Comparison of ENCODE assay signal across 1 cellular context in the genomic region with DNA sequence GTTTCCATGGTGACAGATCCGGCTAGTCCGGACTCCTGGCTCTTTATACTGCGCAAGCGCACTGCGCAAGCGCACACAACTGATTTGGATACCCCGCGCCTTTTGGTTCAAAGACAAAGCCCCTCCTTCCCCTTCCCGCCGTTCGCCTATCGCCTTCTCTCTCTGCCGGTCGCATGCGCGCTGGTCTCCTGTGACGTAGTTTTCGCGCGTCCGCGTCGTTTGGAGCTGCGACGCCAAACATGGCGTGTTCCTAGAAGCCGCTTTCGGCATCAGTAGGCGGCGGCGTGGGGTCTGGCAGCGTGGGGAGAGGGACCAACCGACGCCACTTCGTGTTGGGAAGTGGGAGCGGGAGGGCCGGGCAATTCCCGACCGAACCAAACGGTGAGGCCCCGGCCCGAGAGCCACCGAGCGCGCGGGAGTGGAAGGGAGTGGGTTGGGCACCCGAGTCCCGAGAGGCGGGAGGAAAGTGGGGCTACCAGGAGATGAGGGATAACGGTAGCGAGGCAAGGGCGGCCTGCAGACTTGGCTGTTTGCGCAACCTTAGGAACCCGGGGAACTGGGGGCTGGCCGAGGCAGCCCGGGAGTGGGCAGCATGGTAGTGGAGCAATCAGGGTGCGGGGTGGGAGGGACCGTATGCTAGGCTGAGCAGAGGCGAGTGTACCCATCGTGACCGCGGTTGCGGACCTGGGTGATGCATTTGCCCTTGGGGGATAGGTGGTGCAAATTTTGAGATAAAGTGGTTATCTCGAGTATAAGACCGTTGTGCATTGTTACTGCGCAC.
TF ChIP-seq lines count a peak whose summit lies in the region.

A gene (plus strand): TSS at position 215 of the 781 bp plus-strand sequence. CDS start 24,517 bp downstream, outside the sequence.

TF ChIP-seq in H1, 55 proteins besides CTCF, POLR2A, EP300 and RAD21:
- no peak for TF ChIP-seq SIX5 (IDR thresholded peaks at IDR 0.05; ENCODE audit: low read depth, low read length)
- TF ChIP-seq CHD1 (IDR thresholded peaks at IDR 0.05; ENCODE audit: low read depth, low read length): no peak
- TF ChIP-seq RFX5 (IDR thresholded peaks at IDR 0.05; ENCODE audit: borderline replicate concordance, low read depth, low read length): no peak
- TF ChIP-seq GTF2F1 (IDR thresholded peaks at IDR 0.05; ENCODE audit: borderline replicate concordance, low read depth, low read length): no peak; the same call in 1 of the 2 replicates
- TF ChIP-seq, protein P1, sequence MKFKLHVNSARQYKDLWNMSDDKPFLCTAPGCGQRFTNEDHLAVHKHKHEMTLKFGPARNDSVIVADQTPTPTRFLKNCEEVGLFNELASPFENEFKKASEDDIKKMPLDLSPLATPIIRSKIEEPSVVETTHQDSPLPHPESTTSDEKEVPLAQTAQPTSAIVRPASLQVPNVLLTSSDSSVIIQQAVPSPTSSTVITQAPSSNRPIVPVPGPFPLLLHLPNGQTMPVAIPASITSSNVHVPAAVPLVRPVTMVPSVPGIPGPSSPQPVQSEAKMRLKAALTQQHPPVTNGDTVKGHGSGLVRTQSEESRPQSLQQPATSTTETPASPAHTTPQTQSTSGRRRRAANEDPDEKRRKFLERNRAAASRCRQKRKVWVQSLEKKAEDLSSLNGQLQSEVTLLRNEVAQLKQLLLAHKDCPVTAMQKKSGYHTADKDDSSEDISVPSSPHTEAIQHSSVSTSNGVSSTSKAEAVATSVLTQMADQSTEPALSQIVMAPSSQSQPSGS (IDR thresholded peaks at IDR 0.05; ENCODE audit: low read length): no peak
- no peak for TF ChIP-seq NANOG (IDR thresholded peaks at IDR 0.05; ENCODE audit: insufficient read depth, low read depth, low read length, poor library complexity, severe bottlenecking)
- peak; percentile 99 for TF ChIP-seq KDM5A (IDR thresholded peaks at IDR 0.05; ENCODE audit: low read length)
- no peak for TF ChIP-seq RNF2 (IDR thresholded peaks at IDR 0.05; ENCODE audit: borderline replicate concordance, low read depth, low read length, missing control alignments, poor library complexity, severe bottlenecking)
- peak; percentile 99 for TF ChIP-seq TAF1 (IDR thresholded peaks at IDR 0.05; ENCODE audit: low read depth, low read length)
- no peak for TF ChIP-seq CTBP2 (IDR thresholded peaks at IDR 0.05; ENCODE audit: borderline replicate concordance, insufficient read depth, insufficient read length, low read length)
- TF ChIP-seq MAFK (IDR thresholded peaks at IDR 0.05; ENCODE audit: low read depth, low read length): no peak
- no peak for TF ChIP-seq ZNF274 (IDR thresholded peaks at IDR 0.05; ENCODE audit: borderline replicate concordance, extremely low read depth, low read length)
- TF ChIP-seq BCL11A (IDR thresholded peaks at IDR 0.05; ENCODE audit: low read depth in 2 of 2, low read length in 2 of 2): no peak
- TF ChIP-seq SIN3A (conservative IDR thresholded peaks at IDR 0.05 in 1 of 2, IDR thresholded peaks at IDR 0.05 in 1 of 2; ENCODE audit: low read depth in 1 of 2, low read length in 2 of 2): peak in 1 of 2 experiments; percentile 95; a peak in 2 of 4 replicates
- no peak for TF ChIP-seq SUZ12 (IDR thresholded peaks at IDR 0.05; ENCODE audit: low read length)
- TF ChIP-seq CEBPB (IDR thresholded peaks at IDR 0.05; ENCODE audit: low read depth, low read length): peak; percentile 49
- TF ChIP-seq CHD2 (IDR thresholded peaks at IDR 0.05; ENCODE audit: low read length): peak; percentile 49; the same call in 1 of the 2 replicates
- peak; percentile 97 for TF ChIP-seq RBBP5 (IDR thresholded peaks at IDR 0.05; ENCODE audit: borderline replicate concordance, low read depth, low read length)
- no peak for TF ChIP-seq SP2 (IDR thresholded peaks at IDR 0.05; ENCODE audit: low read length)
- no peak for TF ChIP-seq BACH1 (IDR thresholded peaks at IDR 0.05; ENCODE audit: low read length)
- no peak for TF ChIP-seq EGR1 (IDR thresholded peaks at IDR 0.05; ENCODE audit: borderline replicate concordance, low read depth, low read length)
- TF ChIP-seq CREB1 (IDR thresholded peaks at IDR 0.05): peak; percentile 100
- TF ChIP-seq, protein P2, sequence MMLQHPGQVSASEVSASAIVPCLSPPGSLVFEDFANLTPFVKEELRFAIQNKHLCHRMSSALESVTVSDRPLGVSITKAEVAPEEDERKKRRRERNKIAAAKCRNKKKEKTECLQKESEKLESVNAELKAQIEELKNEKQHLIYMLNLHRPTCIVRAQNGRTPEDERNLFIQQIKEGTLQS (IDR thresholded peaks at IDR 0.05; ENCODE audit: insufficient read depth, low read depth, low read length): peak; percentile 95
- TF ChIP-seq SIRT6 (IDR thresholded peaks at IDR 0.05; ENCODE audit: low read length): no peak
- TF ChIP-seq TAF7 (optimal IDR thresholded peaks at IDR 0.05; ENCODE audit: borderline replicate concordance, low read depth, low read length): peak; percentile 75
- peak; percentile 90 for TF ChIP-seq NRF1 (IDR thresholded peaks at IDR 0.05; ENCODE audit: low read depth, low read length)
- no peak for TF ChIP-seq JUN (IDR thresholded peaks at IDR 0.05; ENCODE audit: low read depth, low read length)
- TF ChIP-seq TEAD4 (IDR thresholded peaks at IDR 0.05; ENCODE audit: low read depth, low read length): no peak
- TF ChIP-seq JUND (IDR thresholded peaks at IDR 0.05; ENCODE audit: low read length): no peak
- no peak for TF ChIP-seq EZH2 (IDR thresholded peaks at IDR 0.05; ENCODE audit: low read depth, low read length, severe bottlenecking)
- peak; percentile 88 for TF ChIP-seq SRF (IDR thresholded peaks at IDR 0.05; ENCODE audit: low read depth, low read length)
- TF ChIP-seq, protein P3, sequence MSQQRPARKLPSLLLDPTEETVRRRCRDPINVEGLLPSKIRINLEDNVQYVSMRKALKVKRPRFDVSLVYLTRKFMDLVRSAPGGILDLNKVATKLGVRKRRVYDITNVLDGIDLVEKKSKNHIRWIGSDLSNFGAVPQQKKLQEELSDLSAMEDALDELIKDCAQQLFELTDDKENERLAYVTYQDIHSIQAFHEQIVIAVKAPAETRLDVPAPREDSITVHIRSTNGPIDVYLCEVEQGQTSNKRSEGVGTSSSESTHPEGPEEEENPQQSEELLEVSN (IDR thresholded peaks at IDR 0.05): 0 out of 2 replicates have a peak, but pooled peaks have one; percentile 15
- peak; percentile 97 for TF ChIP-seq PHF8 (conservative IDR thresholded peaks at IDR 0.05; ENCODE audit: low read depth, low read length)
- no peak for TF ChIP-seq TCF12 (IDR thresholded peaks at IDR 0.05; ENCODE audit: low read depth, low read length)
- no peak for TF ChIP-seq CBX5 (IDR thresholded peaks at IDR 0.05; ENCODE audit: low read depth, low read length)
- no peak for TF ChIP-seq GABPA (IDR thresholded peaks at IDR 0.05; ENCODE audit: borderline replicate concordance, insufficient read depth, low read length)
- TF ChIP-seq KDM4A (IDR thresholded peaks at IDR 0.05; ENCODE audit: low read depth, low read length, severe bottlenecking): peak; percentile 99
- peak; percentile 100 for TF ChIP-seq ASH2L (IDR thresholded peaks at IDR 0.05; ENCODE audit: low read length)
- TF ChIP-seq POLR2AphosphoS5 (IDR thresholded peaks at IDR 0.05; ENCODE audit: low read depth, low read length): peak; percentile 93
- TF ChIP-seq RXRA (IDR thresholded peaks at IDR 0.05; ENCODE audit: insufficient read depth, low read depth, low read length): no peak
- peak; percentile 93 for TF ChIP-seq TBP (IDR thresholded peaks at IDR 0.05; ENCODE audit: low read depth, low read length)
- TF ChIP-seq, protein P4, sequence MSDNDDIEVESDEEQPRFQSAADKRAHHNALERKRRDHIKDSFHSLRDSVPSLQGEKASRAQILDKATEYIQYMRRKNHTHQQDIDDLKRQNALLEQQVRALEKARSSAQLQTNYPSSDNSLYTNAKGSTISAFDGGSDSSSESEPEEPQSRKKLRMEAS (IDR thresholded peaks at IDR 0.05): peak; percentile 79
- no peak for TF ChIP-seq POU5F1 (IDR thresholded peaks at IDR 0.05; ENCODE audit: low read depth, low read length)
- no peak for TF ChIP-seq HDAC6 (IDR thresholded peaks at IDR 0.05; ENCODE audit: low read depth, low read length)
- no peak for TF ChIP-seq CBX8 (IDR thresholded peaks at IDR 0.05; ENCODE audit: borderline replicate concordance, low read depth, low read length)
- no peak for TF ChIP-seq SAP30 (IDR thresholded peaks at IDR 0.05; ENCODE audit: insufficient read depth, insufficient replicate concordance, low read length)
- no peak for TF ChIP-seq FOSL1 (IDR thresholded peaks at IDR 0.05; ENCODE audit: insufficient read depth, low read depth, low read length)
- TF ChIP-seq, protein P5, sequence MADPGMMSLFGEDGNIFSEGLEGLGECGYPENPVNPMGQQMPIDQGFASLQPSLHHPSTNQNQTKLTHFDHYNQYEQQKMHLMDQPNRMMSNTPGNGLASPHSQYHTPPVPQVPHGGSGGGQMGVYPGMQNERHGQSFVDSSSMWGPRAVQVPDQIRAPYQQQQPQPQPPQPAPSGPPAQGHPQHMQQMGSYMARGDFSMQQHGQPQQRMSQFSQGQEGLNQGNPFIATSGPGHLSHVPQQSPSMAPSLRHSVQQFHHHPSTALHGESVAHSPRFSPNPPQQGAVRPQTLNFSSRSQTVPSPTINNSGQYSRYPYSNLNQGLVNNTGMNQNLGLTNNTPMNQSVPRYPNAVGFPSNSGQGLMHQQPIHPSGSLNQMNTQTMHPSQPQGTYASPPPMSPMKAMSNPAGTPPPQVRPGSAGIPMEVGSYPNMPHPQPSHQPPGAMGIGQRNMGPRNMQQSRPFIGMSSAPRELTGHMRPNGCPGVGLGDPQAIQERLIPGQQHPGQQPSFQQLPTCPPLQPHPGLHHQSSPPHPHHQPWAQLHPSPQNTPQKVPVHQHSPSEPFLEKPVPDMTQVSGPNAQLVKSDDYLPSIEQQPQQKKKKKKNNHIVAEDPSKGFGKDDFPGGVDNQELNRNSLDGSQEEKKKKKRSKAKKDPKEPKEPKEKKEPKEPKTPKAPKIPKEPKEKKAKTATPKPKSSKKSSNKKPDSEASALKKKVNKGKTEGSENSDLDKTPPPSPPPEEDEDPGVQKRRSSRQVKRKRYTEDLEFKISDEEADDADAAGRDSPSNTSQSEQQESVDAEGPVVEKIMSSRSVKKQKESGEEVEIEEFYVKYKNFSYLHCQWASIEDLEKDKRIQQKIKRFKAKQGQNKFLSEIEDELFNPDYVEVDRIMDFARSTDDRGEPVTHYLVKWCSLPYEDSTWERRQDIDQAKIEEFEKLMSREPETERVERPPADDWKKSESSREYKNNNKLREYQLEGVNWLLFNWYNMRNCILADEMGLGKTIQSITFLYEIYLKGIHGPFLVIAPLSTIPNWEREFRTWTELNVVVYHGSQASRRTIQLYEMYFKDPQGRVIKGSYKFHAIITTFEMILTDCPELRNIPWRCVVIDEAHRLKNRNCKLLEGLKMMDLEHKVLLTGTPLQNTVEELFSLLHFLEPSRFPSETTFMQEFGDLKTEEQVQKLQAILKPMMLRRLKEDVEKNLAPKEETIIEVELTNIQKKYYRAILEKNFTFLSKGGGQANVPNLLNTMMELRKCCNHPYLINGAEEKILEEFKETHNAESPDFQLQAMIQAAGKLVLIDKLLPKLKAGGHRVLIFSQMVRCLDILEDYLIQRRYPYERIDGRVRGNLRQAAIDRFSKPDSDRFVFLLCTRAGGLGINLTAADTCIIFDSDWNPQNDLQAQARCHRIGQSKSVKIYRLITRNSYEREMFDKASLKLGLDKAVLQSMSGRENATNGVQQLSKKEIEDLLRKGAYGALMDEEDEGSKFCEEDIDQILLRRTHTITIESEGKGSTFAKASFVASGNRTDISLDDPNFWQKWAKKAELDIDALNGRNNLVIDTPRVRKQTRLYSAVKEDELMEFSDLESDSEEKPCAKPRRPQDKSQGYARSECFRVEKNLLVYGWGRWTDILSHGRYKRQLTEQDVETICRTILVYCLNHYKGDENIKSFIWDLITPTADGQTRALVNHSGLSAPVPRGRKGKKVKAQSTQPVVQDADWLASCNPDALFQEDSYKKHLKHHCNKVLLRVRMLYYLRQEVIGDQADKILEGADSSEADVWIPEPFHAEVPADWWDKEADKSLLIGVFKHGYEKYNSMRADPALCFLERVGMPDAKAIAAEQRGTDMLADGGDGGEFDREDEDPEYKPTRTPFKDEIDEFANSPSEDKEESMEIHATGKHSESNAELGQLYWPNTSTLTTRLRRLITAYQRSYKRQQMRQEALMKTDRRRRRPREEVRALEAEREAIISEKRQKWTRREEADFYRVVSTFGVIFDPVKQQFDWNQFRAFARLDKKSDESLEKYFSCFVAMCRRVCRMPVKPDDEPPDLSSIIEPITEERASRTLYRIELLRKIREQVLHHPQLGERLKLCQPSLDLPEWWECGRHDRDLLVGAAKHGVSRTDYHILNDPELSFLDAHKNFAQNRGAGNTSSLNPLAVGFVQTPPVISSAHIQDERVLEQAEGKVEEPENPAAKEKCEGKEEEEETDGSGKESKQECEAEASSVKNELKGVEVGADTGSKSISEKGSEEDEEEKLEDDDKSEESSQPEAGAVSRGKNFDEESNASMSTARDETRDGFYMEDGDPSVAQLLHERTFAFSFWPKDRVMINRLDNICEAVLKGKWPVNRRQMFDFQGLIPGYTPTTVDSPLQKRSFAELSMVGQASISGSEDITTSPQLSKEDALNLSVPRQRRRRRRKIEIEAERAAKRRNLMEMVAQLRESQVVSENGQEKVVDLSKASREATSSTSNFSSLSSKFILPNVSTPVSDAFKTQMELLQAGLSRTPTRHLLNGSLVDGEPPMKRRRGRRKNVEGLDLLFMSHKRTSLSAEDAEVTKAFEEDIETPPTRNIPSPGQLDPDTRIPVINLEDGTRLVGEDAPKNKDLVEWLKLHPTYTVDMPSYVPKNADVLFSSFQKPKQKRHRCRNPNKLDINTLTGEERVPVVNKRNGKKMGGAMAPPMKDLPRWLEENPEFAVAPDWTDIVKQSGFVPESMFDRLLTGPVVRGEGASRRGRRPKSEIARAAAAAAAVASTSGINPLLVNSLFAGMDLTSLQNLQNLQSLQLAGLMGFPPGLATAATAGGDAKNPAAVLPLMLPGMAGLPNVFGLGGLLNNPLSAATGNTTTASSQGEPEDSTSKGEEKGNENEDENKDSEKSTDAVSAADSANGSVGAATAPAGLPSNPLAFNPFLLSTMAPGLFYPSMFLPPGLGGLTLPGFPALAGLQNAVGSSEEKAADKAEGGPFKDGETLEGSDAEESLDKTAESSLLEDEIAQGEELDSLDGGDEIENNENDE (IDR thresholded peaks at IDR 0.05; ENCODE audit: insufficient replicate concordance, low read length): no peak
- peak in 1 of 2 experiments; percentile 77; a peak in 1 of 4 replicates for TF ChIP-seq HDAC2 (IDR thresholded peaks at IDR 0.05; ENCODE audit: borderline replicate concordance in 1 of 2, low read depth in 2 of 2, low read length in 2 of 2)
- TF ChIP-seq, protein P6, sequence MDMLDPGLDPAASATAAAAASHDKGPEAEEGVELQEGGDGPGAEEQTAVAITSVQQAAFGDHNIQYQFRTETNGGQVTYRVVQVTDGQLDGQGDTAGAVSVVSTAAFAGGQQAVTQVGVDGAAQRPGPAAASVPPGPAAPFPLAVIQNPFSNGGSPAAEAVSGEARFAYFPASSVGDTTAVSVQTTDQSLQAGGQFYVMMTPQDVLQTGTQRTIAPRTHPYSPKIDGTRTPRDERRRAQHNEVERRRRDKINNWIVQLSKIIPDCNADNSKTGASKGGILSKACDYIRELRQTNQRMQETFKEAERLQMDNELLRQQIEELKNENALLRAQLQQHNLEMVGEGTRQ (IDR thresholded peaks at IDR 0.05; ENCODE audit: low read length): 0 out of 2 replicates have a peak, but pooled peaks have one; percentile 7
- TF ChIP-seq YY1 (IDR thresholded peaks at IDR 0.05; ENCODE audit: low read depth, low read length): peak; percentile 95
- no peak for TF ChIP-seq SP4 (IDR thresholded peaks at IDR 0.05; ENCODE audit: low read length)
- no peak; the same call in 1 of the 2 replicates for TF ChIP-seq SP1 (IDR thresholded peaks at IDR 0.05; ENCODE audit: low read depth, low read length)
- TF ChIP-seq KDM1A (IDR thresholded peaks at IDR 0.05; ENCODE audit: borderline replicate concordance, low read length): no peak
- peak; percentile 59; the same call in 1 of the 2 replicates for TF ChIP-seq BRCA1 (IDR thresholded peaks at IDR 0.05; ENCODE audit: low read depth, low read length)
